Comparison of ENCODE assay signal across 5 cellular contexts in the genomic region with DNA sequence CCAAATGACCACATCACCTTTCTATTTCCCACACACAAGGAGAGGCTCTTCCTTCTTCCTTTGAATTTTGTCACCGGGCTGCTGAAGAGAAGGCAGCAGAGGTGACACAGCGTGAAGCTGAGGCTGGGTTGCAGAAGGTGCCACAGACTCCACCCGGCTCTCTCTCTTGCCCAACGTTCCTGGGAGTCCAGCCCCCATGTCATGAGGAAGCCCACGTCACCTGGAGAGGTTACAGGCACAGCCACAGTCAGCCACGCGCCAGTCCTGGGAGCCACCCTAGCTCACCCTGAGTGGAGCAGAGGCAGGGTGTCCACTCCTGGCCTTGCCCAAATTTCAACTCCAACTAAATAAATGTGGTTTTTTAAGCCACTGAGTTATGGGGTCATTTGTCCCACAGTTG. TPM values are rescaled to one million over a fixed set of nuclear protein-coding genes. Genes with fewer than 3 reads are reported as not detected.
"Had no signal": no experiment of that assay in that cellular context is flagged by ENCODE, and none has a peak within 500 bp of the region (broad histone marks: within the 10 kb centered on the region; RNA-seq: fewer than 3 reads in every experiment).

No MANE protein-coding gene starts in this region.

- H3K4me3 ChIP-seq: GM23338 had no signal

- DNase-seq: H9, HCEC 1CT had no signal

- H3K4me2 ChIP-seq: GM23338 had no signal

- H3K27ac ChIP-seq: HL-60 had no signal

- H2AFZ ChIP-seq: GM23338 had no signal

RNA-seq across cellular contexts. Expression of a gene that starts 4.8 kb away (rescaled TPM):
- total RNA-seq: HepG2 had no signal
- polyA plus RNA-seq: HepG2 had no signal
